ENCODE assay signal across 30 cellular contexts in genomic region chr6:127775371-127775770, GRCh38.
DNase-seq lines count a peak whose midpoint lies in the region; ATAC-seq and TF ChIP-seq lines count a peak whose summit lies in the region.
"Had no signal": no experiment of that assay in that cellular context is flagged by ENCODE, and none has a peak within 500 bp of the region (broad histone marks: within the 10 kb centered on the region; RNA-seq: fewer than 3 reads in every experiment).

No MANE protein-coding gene starts in this region.

- no peaks in the 10 kb centered on the region for H3K27me3 Mint-ChIP-seq in stimulated activated naive CD8-positive, alpha-beta T cell treated with anti-CD3 and anti-CD28 coated beads, Interleukin-15, Interleukin-2, amounts not matched to agents 100 ng/mL and 50 ng/mL, for 24 hours
- H3K27me3 Mint-ChIP-seq in HFFc6 (ENCODE audit: insufficient read depth): no peaks in the 10 kb centered on the region
- H3K27me3 Mint-ChIP-seq: naive B cell had no signal

- no peak for DNase-seq in stimulated activated naive CD8-positive, alpha-beta T cell treated with anti-CD3 and anti-CD28 coated beads, Interleukin-15, Interleukin-2, amounts not matched to agents 100 U/mL and 50 U/mL, for 24 hours
- peak; percentile 29 for DNase-seq in HFFc6
- peak; percentile 64 for DNase-seq in dedifferentiated amniotic fluid mesenchymal stem cell (ENCODE audit: extremely low spot score)
- no peak for DNase-seq in GF-D8 (lab: John Stamatoyannopoulos, UW)
- DNase-seq in inferior parietal cortex (ENCODE audit: extremely low spot score): no peak
- DNase-seq: activated CD4-positive, alpha-beta T cell treated with anti-CD3 and anti-CD28 coated beads for 4 hours; activated naive CD4-positive, alpha-beta T cell treated with Interleukin-2 at 50 U/mL for 16 hours; activated T-cell treated with anti-CD3 and anti-CD28 coated beads, Interleukin-2, amount 50 U/mL, for 4 hours; aorta; Calu3; cortex of kidney; DMS79; erythroblast; foreskin keratinocyte; heart right ventricle; kidney; naive B cell; NCI-H2107; NCI-H345; NCI-H774; SIG-M5; stimulated activated CD4-positive, alpha-beta T cell treated with anti-CD3 and anti-CD28 coated beads, Interleukin-12 subunit alpha, Interleukin-12 subunit beta, amount 100 ng/mL, for 4 hours; stimulated activated CD4-positive, alpha-beta T cell treated with anti-CD3 and anti-CD28 coated beads, Interleukin-2, amount 100 ng/mL, for 48 hours; transverse colon had no signal

- no peak for TF ChIP-seq CTCF in HFFc6 (IDR thresholded peaks at IDR 0.05)

- no peak overlapping the region for H3K4me3 Mint-ChIP-seq in stimulated activated naive CD8-positive, alpha-beta T cell treated with anti-CD3 and anti-CD28 coated beads, Interleukin-15, Interleukin-2, amounts not matched to agents 100 ng/mL and 50 ng/mL, for 24 hours
- no peak overlapping the region for H3K4me3 Mint-ChIP-seq in HFFc6
- H3K4me3 Mint-ChIP-seq: activated T-cell treated with anti-CD3 and anti-CD28 coated beads, Interleukin-2, amount 50 U/mL, for 4 hours; CD14-positive monocyte; naive B cell; T-helper 2 cell treated with Interferon-gamma antibody and Interleukin-4, amounts not matched to agents 5 μg/mL and 100 μg/mL, for 36 hours had no signal

- no peak for ATAC-seq in stimulated activated naive CD8-positive, alpha-beta T cell treated with anti-CD3 and anti-CD28 coated beads, Interleukin-15, Interleukin-2, amounts not matched to agents 100 U/mL and 50 U/mL, for 24 hours
- no peak for ATAC-seq in GM21737 (IDR thresholded peaks at IDR 0.05; ENCODE audit: unreplicated experiment)
- ATAC-seq in HG02870 (IDR thresholded peaks at IDR 0.05; ENCODE audit: unreplicated experiment): no peak
- ATAC-seq: foreskin keratinocyte, heart right ventricle, sciatic nerve had no signal

- peaks cover 65% of the 10 kb centered on the region for H3K4me1 Mint-ChIP-seq in stimulated activated naive CD8-positive, alpha-beta T cell treated with anti-CD3 and anti-CD28 coated beads, Interleukin-15, Interleukin-2, amounts not matched to agents 100 ng/mL and 50 ng/mL, for 24 hours (ENCODE audit: low read depth)
- peaks cover 28% of the 10 kb centered on the region for H3K4me1 Mint-ChIP-seq in HFFc6 (ENCODE audit: low read depth)
- H3K4me1 Mint-ChIP-seq: CD14-positive monocyte, naive B cell had no signal

- H3K9me3 Mint-ChIP-seq in stimulated activated naive CD8-positive, alpha-beta T cell treated with anti-CD3 and anti-CD28 coated beads, Interleukin-15, Interleukin-2, amounts not matched to agents 100 ng/mL and 50 ng/mL, for 24 hours: no peaks in the 10 kb centered on the region
- H3K9me3 Mint-ChIP-seq in HFFc6: no peaks in the 10 kb centered on the region

- peaks cover 17% of the 10 kb centered on the region for H3K36me3 Mint-ChIP-seq in stimulated activated naive CD8-positive, alpha-beta T cell treated with anti-CD3 and anti-CD28 coated beads, Interleukin-15, Interleukin-2, amounts not matched to agents 100 ng/mL and 50 ng/mL, for 24 hours (ENCODE audit: low read depth)
- H3K36me3 Mint-ChIP-seq in HFFc6 (ENCODE audit: low read depth): no peaks in the 10 kb centered on the region
- H3K36me3 Mint-ChIP-seq: CD14-positive monocyte, naive B cell had no signal

- H3K27ac Mint-ChIP-seq in stimulated activated naive CD8-positive, alpha-beta T cell treated with anti-CD3 and anti-CD28 coated beads, Interleukin-15, Interleukin-2, amounts not matched to agents 100 ng/mL and 50 ng/mL, for 24 hours: peak overlapping the region; percentile 54
- H3K27ac Mint-ChIP-seq in HFFc6: peak overlapping the region; percentile 32; the same call in 1 of the 2 replicates
- H3K27ac Mint-ChIP-seq: CD14-positive monocyte; naive B cell; T-helper 2 cell treated with Interferon-gamma antibody and Interleukin-4, amounts not matched to agents 5 μg/mL and 100 μg/mL, for 36 hours had no signal

Comparison
In these comparisons a context has a peak if more than half of its experiments do, and no peak if none do; other contexts are left out.
1. DNase-seq: peak in HFFc6 (single experiment) and dedifferentiated amniotic fluid mesenchymal stem cell (single experiment); none in stimulated activated naive CD8-positive, alpha-beta T cell treated with anti-CD3 and anti-CD28 coated beads, Interleukin-15, Interleukin-2, amounts not matched to agents 100 U/mL and 50 U/mL, for 24 hours (single experiment), GF-D8 (single experiment) and inferior parietal cortex (single experiment).